34 cellular contexts compared by ENCODE assay signal in genomic region chr1:114177282-114177681, GRCh38. TPM values are rescaled to one million over a fixed set of nuclear protein-coding genes. Genes with fewer than 3 reads are reported as not detected.
"Had no signal": no experiment of that assay in that cellular context is flagged by ENCODE, and none has a peak within 500 bp of the region (broad histone marks: within the 10 kb centered on the region; RNA-seq: fewer than 3 reads in every experiment).

No MANE protein-coding gene starts in this region.

- H3K4me1 ChIP-seq: adrenal gland had no signal

- H3K36me3 Mint-ChIP-seq: activated CD4-positive, alpha-beta memory T cell treated with anti-CD3 and anti-CD28 coated beads for 36 hours; activated naive CD4-positive, alpha-beta T cell treated with anti-CD3 and anti-CD28 coated beads, Interleukin-2, amount 50 U/mL, for 72 hours; activated naive CD8-positive, alpha-beta T cell treated with anti-CD3 and anti-CD28 coated beads for 36 hours; brain had no signal

- H3K27ac Mint-ChIP-seq: activated B cell treated with CpG ODN at 0.5 μM for 24 hours; activated CD4-positive, alpha-beta memory T cell treated with anti-CD3 and anti-CD28 coated beads for 36 hours; activated CD4-positive, alpha-beta T cell treated with anti-CD3 and anti-CD28 coated beads, Interleukin-2, amount 10 ng/mL, durations not matched to agents 24 days and 14 days; activated CD8-positive, alpha-beta T cell treated with anti-CD3 and anti-CD28 coated beads for 36 hours; activated naive CD4-positive, alpha-beta T cell treated with anti-CD3 and anti-CD28 coated beads for 36 hours; activated naive CD4-positive, alpha-beta T cell treated with anti-CD3 and anti-CD28 coated beads, Interleukin-2, amount 50 U/mL, for 72 hours; activated naive CD8-positive, alpha-beta T cell treated with anti-CD3 and anti-CD28 coated beads for 36 hours; activated T-cell treated with anti-CD3 and anti-CD28 coated beads, Interleukin-2, amount 50 U/mL, for 72 hours; activated T-helper 1 cell treated with anti-CD3 and anti-CD28 coated beads, Interleukin-12 subunit alpha, Interleukin-12 subunit beta, Interleukin-2, Interleukin-4 antibody, amounts not matched to agents 30 ng/mL and 10 ng/mL and 1 ng/mL, durations not matched to agents 14 hours and 24 hours and 36 hours; activated T-helper 17 cell treated with anti-CD3 and anti-CD28 coated beads, Interleukin-2, amount 50 U/mL, for 72 hours; brain; T-helper 1 cell treated with Interleukin-12 subunit alpha and Interleukin-12 subunit beta and Interleukin-4 antibody, amounts not matched to agents 30 μg/mL and 1 μg/mL, for 36 hours; T-helper 2 cell treated with Interferon-gamma antibody and Interleukin-4, amounts not matched to agents 5 μg/mL and 100 μg/mL, for 36 hours had no signal

- H3K27ac ChIP-seq: adrenal gland, VCaP had no signal

- H3K4me1 Mint-ChIP-seq: activated B cell treated with CpG ODN at 0.5 μM for 24 hours; activated CD4-positive, alpha-beta T cell treated with anti-CD3 and anti-CD28 coated beads, Interleukin-2, amount 10 ng/mL, durations not matched to agents 24 days and 14 days; activated naive CD8-positive, alpha-beta T cell treated with anti-CD3 and anti-CD28 coated beads for 36 hours; activated T-helper 17 cell treated with anti-CD3 and anti-CD28 coated beads, Interleukin-2, amount 50 U/mL, for 72 hours; brain had no signal

- H3K27me3 Mint-ChIP-seq: activated B cell treated with CpG ODN at 0.5 μM for 24 hours; activated CD4-positive, alpha-beta memory T cell treated with anti-CD3 and anti-CD28 coated beads for 36 hours; activated CD8-positive, alpha-beta T cell treated with anti-CD3 and anti-CD28 coated beads for 36 hours; activated naive CD8-positive, alpha-beta T cell treated with anti-CD3 and anti-CD28 coated beads for 36 hours; brain had no signal

- H3K4me3 Mint-ChIP-seq: activated B cell treated with CpG ODN at 0.5 μM for 24 hours; activated CD4-positive, alpha-beta memory T cell treated with anti-CD3 and anti-CD28 coated beads for 36 hours; activated CD4-positive, alpha-beta T cell treated with anti-CD3 and anti-CD28 coated beads, Interleukin-2, amount 10 ng/mL, durations not matched to agents 24 days and 14 days; activated CD8-positive, alpha-beta T cell treated with anti-CD3 and anti-CD28 coated beads for 36 hours; activated naive CD4-positive, alpha-beta T cell treated with anti-CD3 and anti-CD28 coated beads for 36 hours; activated naive CD8-positive, alpha-beta T cell treated with anti-CD3 and anti-CD28 coated beads for 36 hours; activated T-cell treated with anti-CD3 and anti-CD28 coated beads, Interleukin-2, amount 50 U/mL, for 4 hours; activated T-cell treated with anti-CD3 and anti-CD28 coated beads, Interleukin-2, amount 50 U/mL, for 72 hours; activated T-helper 1 cell treated with anti-CD3 and anti-CD28 coated beads, Interleukin-12 subunit alpha, Interleukin-12 subunit beta, Interleukin-2, Interleukin-4 antibody, amounts not matched to agents 30 ng/mL and 10 ng/mL and 1 ng/mL, durations not matched to agents 14 hours and 24 hours and 36 hours; activated T-helper 17 cell treated with anti-CD3 and anti-CD28 coated beads, Interleukin-2, amount 50 U/mL, for 72 hours; brain; T-helper 1 cell treated with Interleukin-12 subunit alpha and Interleukin-12 subunit beta and Interleukin-4 antibody, amounts not matched to agents 30 μg/mL and 1 μg/mL, for 36 hours; T-helper 2 cell treated with Interferon-gamma antibody and Interleukin-4, amounts not matched to agents 5 μg/mL and 100 μg/mL, for 36 hours had no signal

- H3K36me3 ChIP-seq: adrenal gland had no signal

- H3K4me3 ChIP-seq: adrenal gland had no signal

- ATAC-seq: activated CD8-positive, alpha-beta T cell treated with anti-CD3 and anti-CD28 coated beads for 36 hours; activated naive CD4-positive, alpha-beta T cell treated with anti-CD3 and anti-CD28 coated beads, Interleukin-2, amount 50 U/mL, for 72 hours; activated T-cell treated with anti-CD3 and anti-CD28 coated beads, Interleukin-2, amount 50 U/mL, for 4 hours; activated T-cell treated with anti-CD3 and anti-CD28 coated beads, Interleukin-2, amount 50 U/mL, for 72 hours; activated T-helper 17 cell treated with anti-CD3 and anti-CD28 coated beads, Interleukin-2, amount 50 U/mL, for 72 hours had no signal

- DNase-seq: activated B cell treated with CpG ODN at 0.5 μM for 24 hours; activated CD4-positive, alpha-beta memory T cell treated with anti-CD3 and anti-CD28 coated beads for 36 hours; activated CD4-positive, alpha-beta T cell treated with anti-CD3 and anti-CD28 coated beads for 4 hours; activated CD4-positive, alpha-beta T cell treated with anti-CD3 and anti-CD28 coated beads, Interleukin-2, amount 10 ng/mL, durations not matched to agents 24 days and 14 days; activated CD4-positive, alpha-beta T cell treated with anti-CD3 and anti-CD28 coated beads, Interleukin-2, amount 50 U/mL, for 1 hour; activated CD4-positive, alpha-beta T cell treated with anti-CD3 and anti-CD28 coated beads, Interleukin-2, amount 50 U/mL, for 4 hours; activated CD4-positive, CD25-positive, alpha-beta regulatory T cell treated with anti-CD3 and anti-CD28 coated beads, Interleukin-2, amount 50 U/mL, for 72 hours; activated CD8-positive, alpha-beta memory T cell treated with anti-CD3 and anti-CD28 coated beads, Interleukin-2, amount 50 U/mL, for 4 hours; activated CD8-positive, alpha-beta T cell treated with anti-CD3 and anti-CD28 coated beads for 36 hours; activated effector memory CD4-positive, alpha-beta T cell treated with anti-CD3 and anti-CD28 coated beads, Interleukin-2, amount 50 U/mL, for 16 hours; activated gamma-delta T cell treated with Interleukin-2 at 50 U/mL for 16 hours; activated naive CD4-positive, alpha-beta T cell; activated naive CD4-positive, alpha-beta T cell treated with anti-CD3 and anti-CD28 coated beads for 36 hours; activated naive CD4-positive, alpha-beta T cell treated with anti-CD3 and anti-CD28 coated beads, Interleukin-2, amount 50 U/mL, for 16 hours; activated naive CD8-positive, alpha-beta T cell treated with anti-CD3 and anti-CD28 coated beads for 36 hours; activated T-cell treated with anti-CD3 and anti-CD28 coated beads for 4 hours; activated T-cell treated with anti-CD3 and anti-CD28 coated beads, Interleukin-2, amount 50 U/mL, for 1 hour; activated T-cell treated with anti-CD3 and anti-CD28 coated beads, Interleukin-2, amount 50 U/mL, for 4 hours; activated T-cell treated with anti-CD3 and anti-CD28 coated beads, Interleukin-2, amount 50 U/mL, for 72 hours; adrenal gland; amniotic stem cell; aorta; central memory CD4-positive, alpha-beta T cell; T-helper 1 cell; T-helper 2 cell; T-helper 9 cell had no signal

- H3K9me3 ChIP-seq: adrenal gland had no signal

- H3K27me3 ChIP-seq: adrenal gland had no signal

- H3K9me3 Mint-ChIP-seq: activated B cell treated with CpG ODN at 0.5 μM for 24 hours; activated CD4-positive, alpha-beta memory T cell treated with anti-CD3 and anti-CD28 coated beads for 36 hours; activated CD4-positive, alpha-beta T cell treated with anti-CD3 and anti-CD28 coated beads, Interleukin-2, amount 10 ng/mL, durations not matched to agents 24 days and 14 days; activated CD8-positive, alpha-beta T cell treated with anti-CD3 and anti-CD28 coated beads for 36 hours; activated naive CD4-positive, alpha-beta T cell treated with anti-CD3 and anti-CD28 coated beads for 36 hours; activated naive CD4-positive, alpha-beta T cell treated with anti-CD3 and anti-CD28 coated beads, Interleukin-2, amount 50 U/mL, for 72 hours; activated naive CD8-positive, alpha-beta T cell treated with anti-CD3 and anti-CD28 coated beads for 36 hours; activated T-cell treated with anti-CD3 and anti-CD28 coated beads, Interleukin-2, amount 50 U/mL, for 4 hours; activated T-cell treated with anti-CD3 and anti-CD28 coated beads, Interleukin-2, amount 50 U/mL, for 72 hours; activated T-helper 1 cell treated with anti-CD3 and anti-CD28 coated beads, Interleukin-12 subunit alpha, Interleukin-12 subunit beta, Interleukin-2, Interleukin-4 antibody, amounts not matched to agents 30 ng/mL and 10 ng/mL and 1 ng/mL, durations not matched to agents 14 hours and 24 hours and 36 hours; activated T-helper 17 cell treated with anti-CD3 and anti-CD28 coated beads, Interleukin-2, amount 50 U/mL, for 72 hours; brain; T-helper 1 cell treated with Interleukin-12 subunit alpha and Interleukin-12 subunit beta and Interleukin-4 antibody, amounts not matched to agents 30 μg/mL and 1 μg/mL, for 36 hours; T-helper 2 cell treated with Interferon-gamma antibody and Interleukin-4, amounts not matched to agents 5 μg/mL and 100 μg/mL, for 36 hours had no signal

RNA-seq across cellular contexts. Expression of gene SYT6, which starts 23.6 kb away (rescaled TPM):
- total RNA-seq: activated B cell treated with CpG ODN at 0.5 μM for 24 hours; activated CD4-positive, alpha-beta memory T cell treated with anti-CD3 and anti-CD28 coated beads for 36 hours; activated CD4-positive, alpha-beta T cell treated with anti-CD3 and anti-CD28 coated beads, Interleukin-2, amount 10 ng/mL, durations not matched to agents 24 days and 14 days; activated CD8-positive, alpha-beta memory T cell treated with anti-CD3 and anti-CD28 coated beads for 36 hours; activated CD8-positive, alpha-beta T cell treated with anti-CD3 and anti-CD28 coated beads for 36 hours; activated naive CD4-positive, alpha-beta T cell treated with anti-CD3 and anti-CD28 coated beads for 36 hours; activated naive CD8-positive, alpha-beta T cell treated with anti-CD3 and anti-CD28 coated beads for 36 hours; activated T-cell treated with anti-CD3 and anti-CD28 coated beads, Interleukin-2, amount 50 U/mL, for 4 hours; activated T-cell treated with anti-CD3 and anti-CD28 coated beads, Interleukin-2, amount 50 U/mL, for 72 hours; activated T-helper 1 cell treated with anti-CD3 and anti-CD28 coated beads, Interleukin-12 subunit alpha, Interleukin-12 subunit beta, Interleukin-2, Interleukin-4 antibody, amounts not matched to agents 30 ng/mL and 10 ng/mL and 1 ng/mL, durations not matched to agents 14 hours and 24 hours and 36 hours; activated T-helper 17 cell treated with anti-CD3 and anti-CD28 coated beads, Interleukin-2, amount 50 U/mL, for 72 hours had no signal
- polyA plus RNA-seq: aorta had no signal
